8 cellular contexts compared by ENCODE assay signal in genomic region chr7:81858820-81859219, GRCh38.
DNase-seq lines count a peak whose midpoint lies in the region; TF ChIP-seq lines count a peak whose summit lies in the region.
"Not testable (repeated sequence)": the region's sequence is repeated elsewhere in the genome, so short reads cannot be mapped to it uniquely, and the experiment has no call there.

No MANE protein-coding gene starts in this region.

- H3K9me3 Mint-ChIP-seq in activated naive CD4-positive, alpha-beta T cell treated with anti-CD3 and anti-CD28 coated beads, Interleukin-2, amount 10 ng/mL, durations not matched to agents 7 days and 5 days = not testable (repeated sequence)

- not testable (repeated sequence) for H4K20me1 ChIP-seq in GM23248 (ENCODE audit: insufficient read depth); Loucy (ENCODE audit: insufficient read depth, low read length, poor library complexity, severe bottlenecking)

- DNase-seq in ACHN (peak; percentile 50), GM23248 (peak; percentile 35), RKO (ENCODE audit: low spot score) (peak; percentile 70), dermis blood vessel endothelial cell (peak; percentile 5), iris pigment epithelial cell (ENCODE audit: low read depth) (peak; percentile 40), renal cortical epithelial cell (ENCODE audit: low read depth) (peak; percentile 27)
- not testable (repeated sequence) for DNase-seq in activated naive CD4-positive, alpha-beta T cell treated with anti-CD3 and anti-CD28 coated beads, Interleukin-2, amount 10 ng/mL, durations not matched to agents 7 days and 5 days

- H3K9me2 ChIP-seq in GM23248 (ENCODE audit: insufficient read depth); Loucy (replicated peaks; ENCODE audit: low read depth, low read length): not testable (repeated sequence)

- H3K4me3 ChIP-seq in GM23248 = not testable (repeated sequence)
- H3K4me3 ChIP-seq in Loucy (ENCODE audit: low read length, poor library complexity, severe bottlenecking) = peak overlapping the region; percentile 42

- 62 to 64% methylated on average over 5 of the region's 5 CpGs for WGBS in GM23248 (ENCODE audit: low coverage in 1 of 2, low lambda C conversion rate in 2 of 2, missing lambda C conversion rate in 2 of 2), 2 experiments

- in situ Hi-C loops in ACHN (cut with HindIII; ENCODE audit: low pct_ligation_motif_present, low pct_unique_long_range_greater_than_20kb, low sequenced_read_pairs); GM23248 (cut with MboI): not testable (repeated sequence)

- TF ChIP-seq CTCF in Loucy (conservative IDR thresholded peaks at IDR 0.05; ENCODE audit: low read length) = not testable (repeated sequence)

- H3K36me3 Mint-ChIP-seq in activated naive CD4-positive, alpha-beta T cell treated with anti-CD3 and anti-CD28 coated beads, Interleukin-2, amount 10 ng/mL, durations not matched to agents 7 days and 5 days = not testable (repeated sequence)

- not testable (repeated sequence) for H3K4me1 Mint-ChIP-seq in activated naive CD4-positive, alpha-beta T cell treated with anti-CD3 and anti-CD28 coated beads, Interleukin-2, amount 10 ng/mL, durations not matched to agents 7 days and 5 days

- H3K79me2 ChIP-seq in GM23248 (ENCODE audit: insufficient read depth); Loucy (ENCODE audit: insufficient read depth, low read length): not testable (repeated sequence)

- not testable (repeated sequence) for H3F3A ChIP-seq in GM23248 (ENCODE audit: insufficient read depth); Loucy (ENCODE audit: low read depth)

- H3K27ac Mint-ChIP-seq in activated naive CD4-positive, alpha-beta T cell treated with anti-CD3 and anti-CD28 coated beads, Interleukin-2, amount 10 ng/mL, durations not matched to agents 7 days and 5 days = peak overlapping the region; percentile 35

- not testable (repeated sequence) for H3K27me3 ChIP-seq in GM23248 (replicated peaks; ENCODE audit: insufficient read depth); Loucy (ENCODE audit: insufficient read depth, low read length, poor library complexity, severe bottlenecking)

- CTCF ChIA-PET in activated naive CD4-positive, alpha-beta T cell treated with anti-CD3 and anti-CD28 coated beads, Interleukin-2, amount 10 ng/mL, durations not matched to agents 7 days and 5 days (lab: Charles Lee) = not testable (repeated sequence)

- not testable (repeated sequence) for H2AFZ ChIP-seq in GM23248
- 0 out of 2 replicates have a peak overlapping the region, but pooled peaks have one; percentile 5 for H2AFZ ChIP-seq in Loucy (ENCODE audit: low read length)

- not testable (repeated sequence) for H3K9me3 ChIP-seq in GM23248 (ENCODE audit: low read depth); Loucy (ENCODE audit: insufficient read depth, low read depth, low read length)

- H3K9ac ChIP-seq in GM23248; Loucy (ENCODE audit: low read depth, low read length, poor library complexity, severe bottlenecking): not testable (repeated sequence)

- H3K4me2 ChIP-seq in GM23248 (ENCODE audit: unreplicated experiment) = not testable (repeated sequence)
- peak overlapping the region; percentile 56 for H3K4me2 ChIP-seq in Loucy (ENCODE audit: low read depth, low read length, poor library complexity, severe bottlenecking)

- not testable (repeated sequence) for H3K27ac ChIP-seq in GM23248

- not testable (repeated sequence) for H3K4me1 ChIP-seq in GM23248 (ENCODE audit: insufficient read depth)
- peaks cover 19% of the 10 kb centered on the region for H3K4me1 ChIP-seq in Loucy (ENCODE audit: insufficient read depth, low read length, poor library complexity, severe bottlenecking)

- not testable (repeated sequence) for H3K4me3 Mint-ChIP-seq in activated naive CD4-positive, alpha-beta T cell treated with anti-CD3 and anti-CD28 coated beads, Interleukin-2, amount 10 ng/mL, durations not matched to agents 7 days and 5 days

- H3K27me3 Mint-ChIP-seq in activated naive CD4-positive, alpha-beta T cell treated with anti-CD3 and anti-CD28 coated beads, Interleukin-2, amount 10 ng/mL, durations not matched to agents 7 days and 5 days = not testable (repeated sequence)

- not testable (repeated sequence) for H3K36me3 ChIP-seq in GM23248 (ENCODE audit: low read depth); Loucy (ENCODE audit: insufficient read depth, low read length)
